Comparison of ENCODE assay signal across 8 cellular contexts in the genomic region with DNA sequence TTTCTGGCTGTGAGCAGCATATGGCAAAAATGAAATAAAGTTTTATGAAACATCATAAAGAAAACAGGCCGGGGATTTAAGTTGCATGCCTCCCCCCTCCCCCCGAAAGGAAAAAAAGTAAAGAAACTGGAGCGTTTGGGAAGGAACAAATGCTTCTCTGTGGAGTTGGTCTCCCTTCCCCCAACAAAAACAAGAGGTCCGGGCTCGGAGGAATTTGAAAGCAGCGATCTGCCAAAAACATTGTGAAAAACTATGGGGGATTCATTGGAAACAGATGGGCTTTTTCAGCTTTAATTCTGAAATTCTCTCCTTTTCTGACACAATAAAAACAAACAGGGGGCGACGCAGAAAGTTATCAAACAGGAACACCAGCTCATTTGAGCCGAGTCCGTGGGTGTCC. TPM values are rescaled to one million over a fixed set of nuclear protein-coding genes. Genes with fewer than 3 reads are reported as not detected.
DNase-seq lines count a peak whose midpoint lies in the region; ATAC-seq and TF ChIP-seq lines count a peak whose summit lies in the region.

No MANE protein-coding gene starts in this region.

- H3K27ac ChIP-seq in right cardiac atrium (ENCODE audit: low read length), result peak overlapping the region; percentile 13
- H3K27ac ChIP-seq in gastrocnemius medialis, result peak overlapping the region; percentile 94 to 98 (median 96)

- no peak overlapping the region for H3K27ac Mint-ChIP-seq in activated CD8-positive, alpha-beta T cell treated with anti-CD3 and anti-CD28 coated beads, Interleukin-2, amount 10 ng/mL, durations not matched to agents 7 days and 5 days

- TF ChIP-seq POLR2A in gastrocnemius medialis (IDR thresholded peaks at IDR 0.05), result no peak

- H3K4me1 ChIP-seq in right cardiac atrium (ENCODE audit: control insufficient read depth, insufficient read depth, low read length) (no peaks in the 10 kb centered on the region), gastrocnemius medialis (peaks cover 78 to 88% of the 10 kb centered on the region in 2 donors)

- intact Hi-C loops in right cardiac atrium (cut with DNase I), result no loop called here
- intact Hi-C loops in gastrocnemius medialis (cut with DNase I; ENCODE audit: low total_unique reads), result loop anchor here (5.0 kb wide), 1 partner anchor 150 kb away; no protein-coding TSS in a partner anchor

- under 1% methylated on average over 10 of the region's 10 CpGs for WGBS in right cardiac atrium

- POLR2A ChIA-PET in activated CD8-positive, alpha-beta T cell treated with anti-CD3 and anti-CD28 coated beads, Interleukin-2, amount 10 ng/mL, durations not matched to agents 7 days and 5 days (lab: Charles Lee), result interaction anchor here (0.6 kb wide), 1 partner anchor 16 kb away, joined by 3 read pairs; no protein-coding TSS in a partner anchor

- in situ Hi-C loops in gastrocnemius medialis (cut with MboI; ENCODE audit: low sequenced_read_pairs in 4 of 4), result loop anchor here in 1 of 4 donors (25.0 kb wide), 1 partner anchor 915 kb away; no protein-coding TSS in a partner anchor

- peaks cover 50% of the 10 kb centered on the region for H3K27me3 Mint-ChIP-seq in activated CD8-positive, alpha-beta T cell treated with anti-CD3 and anti-CD28 coated beads, Interleukin-2, amount 10 ng/mL, durations not matched to agents 7 days and 5 days (ENCODE audit: low read depth)

- TF ChIP-seq CTCF in gastrocnemius medialis (IDR thresholded peaks at IDR 0.05 in 4 of 5, conservative IDR thresholded peaks at IDR 0.05 in 1 of 5), result no peak

- CTCF ChIA-PET in activated CD8-positive, alpha-beta T cell treated with anti-CD3 and anti-CD28 coated beads, Interleukin-2, amount 10 ng/mL, durations not matched to agents 7 days and 5 days (lab: Charles Lee), result interaction anchor here (0.7 to 2.6 kb wide), 2 partner anchors 12 to 16 kb away, joined by 3 to 13 read pairs; a partner anchor contains a TSS

- peak overlapping the region; percentile 57 for H3K4me3 ChIP-seq in right cardiac atrium (ENCODE audit: low read length)
- H3K4me3 ChIP-seq in gastrocnemius medialis, result peak overlapping the region; percentile 64 to 93 (median 74)

- H3K4me3 Mint-ChIP-seq in activated CD8-positive, alpha-beta T cell treated with anti-CD3 and anti-CD28 coated beads, Interleukin-2, amount 10 ng/mL, durations not matched to agents 7 days and 5 days, result peak overlapping the region; percentile 23

- no peaks in the 10 kb centered on the region for H3K27me3 ChIP-seq in right cardiac atrium (ENCODE audit: control insufficient read depth, insufficient read depth)
- no peaks in the 10 kb centered on the region for H3K27me3 ChIP-seq in gastrocnemius medialis

- no peaks in the 10 kb centered on the region for H3K9me3 Mint-ChIP-seq in activated CD8-positive, alpha-beta T cell treated with anti-CD3 and anti-CD28 coated beads, Interleukin-2, amount 10 ng/mL, durations not matched to agents 7 days and 5 days (ENCODE audit: insufficient read depth)

- no peaks in the 10 kb centered on the region for H3K36me3 ChIP-seq in gastrocnemius medialis

- no peaks in the 10 kb centered on the region for H3K9me3 ChIP-seq in right cardiac atrium (ENCODE audit: control insufficient read depth, low read length)
- H3K9me3 ChIP-seq in gastrocnemius medialis, result no peaks in the 10 kb centered on the region

- ATAC-seq in activated CD8-positive, alpha-beta T cell treated with anti-CD3 and anti-CD28 coated beads, Interleukin-2, amount 10 ng/mL, durations not matched to agents 7 days and 5 days, result no peak
- ATAC-seq in right cardiac atrium (no peak), gastrocnemius medialis (no peak), GM19395 (IDR thresholded peaks at IDR 0.05; ENCODE audit: unreplicated experiment) (no peak), GM18520 (IDR thresholded peaks at IDR 0.05; ENCODE audit: unreplicated experiment) (no peak), HG02759 (IDR thresholded peaks at IDR 0.05; ENCODE audit: unreplicated experiment) (no peak), HG03280 (IDR thresholded peaks at IDR 0.05; ENCODE audit: unreplicated experiment) (no peak)

- H3K36me3 Mint-ChIP-seq in activated CD8-positive, alpha-beta T cell treated with anti-CD3 and anti-CD28 coated beads, Interleukin-2, amount 10 ng/mL, durations not matched to agents 7 days and 5 days (ENCODE audit: low read depth), result no peaks in the 10 kb centered on the region

- DNase-seq in GM03348 (ENCODE audit: low spot score), result peak; percentile 80
- DNase-seq in activated CD8-positive, alpha-beta T cell treated with anti-CD3 and anti-CD28 coated beads, Interleukin-2, amount 10 ng/mL, durations not matched to agents 7 days and 5 days, result no peak
- DNase-seq in right cardiac atrium, result no peak
- DNase-seq in gastrocnemius medialis, result no peak

- H3K4me1 Mint-ChIP-seq in activated CD8-positive, alpha-beta T cell treated with anti-CD3 and anti-CD28 coated beads, Interleukin-2, amount 10 ng/mL, durations not matched to agents 7 days and 5 days (ENCODE audit: low read depth), result peaks cover 11% of the 10 kb centered on the region

RNA-seq across cellular contexts. Expression of a gene that starts 17.0 kb away (rescaled TPM):
- not detected for total RNA-seq in activated CD8-positive, alpha-beta T cell treated with anti-CD3 and anti-CD28 coated beads, Interleukin-2, amount 10 ng/mL, durations not matched to agents 7 days and 5 days
- total RNA-seq in right cardiac atrium (10 to 100 TPM in 3 of 4 donors, 1 to 10 TPM in 1; 9.2 to 16.4 (median 12.8) TPM), gastrocnemius medialis (100 to 1,000 TPM; 150 to 290 (median 184) TPM)
- 10.8 TPM for polyA plus RNA-seq in right cardiac atrium

Comparison
In these comparisons a context has a peak if more than half of its experiments do, and no peak if none do; other contexts are left out.
1. RNA of a gene that starts 17.0 kb away (total RNA-seq): 150 to 290 TPM in gastrocnemius medialis and 9.2 to 16.4 TPM in right cardiac atrium; not detected in activated CD8-positive, alpha-beta T cell treated with anti-CD3 and anti-CD28 coated beads, Interleukin-2, amount 10 ng/mL, durations not matched to agents 7 days and 5 days; every median in the first group is over 4 times any median in the second.